1 cellular context compared by ENCODE assay signal in the genomic region with DNA sequence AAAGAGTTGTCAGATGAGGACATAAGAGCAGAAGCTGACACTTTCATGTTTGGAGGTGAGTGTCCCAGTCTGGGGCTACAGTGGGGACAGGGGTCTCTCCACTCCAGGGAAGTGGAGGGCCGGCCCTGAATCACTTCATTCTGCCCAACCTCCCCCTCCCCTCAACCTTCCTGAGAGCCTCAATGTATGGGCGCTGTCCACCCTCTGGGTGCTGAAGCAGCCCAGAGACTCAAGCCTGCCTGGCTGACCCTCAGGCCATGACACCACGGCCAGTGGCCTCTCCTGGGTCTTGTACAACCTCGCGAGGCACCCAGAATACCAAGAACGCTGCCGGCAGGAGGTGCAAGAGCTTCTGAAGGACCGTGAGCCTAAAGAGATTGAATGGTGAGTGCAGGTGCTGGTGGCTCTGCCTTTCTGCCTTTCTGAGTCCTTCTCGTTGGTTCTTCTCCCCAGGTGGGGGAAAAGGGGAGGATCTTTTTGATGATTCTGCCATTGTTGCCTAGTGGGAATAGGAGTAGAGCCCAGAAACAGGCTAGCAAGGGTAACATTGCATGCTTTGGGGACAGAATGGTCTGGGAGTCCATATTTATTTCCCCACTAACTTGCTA.
TF ChIP-seq lines count a peak whose summit lies in the region.

No MANE protein-coding gene starts in this region.

TF ChIP-seq in WTC11, 78 proteins besides CTCF, POLR2A, EP300 and RAD21 (continued from another document):
- TF ChIP-seq, protein P1, sequence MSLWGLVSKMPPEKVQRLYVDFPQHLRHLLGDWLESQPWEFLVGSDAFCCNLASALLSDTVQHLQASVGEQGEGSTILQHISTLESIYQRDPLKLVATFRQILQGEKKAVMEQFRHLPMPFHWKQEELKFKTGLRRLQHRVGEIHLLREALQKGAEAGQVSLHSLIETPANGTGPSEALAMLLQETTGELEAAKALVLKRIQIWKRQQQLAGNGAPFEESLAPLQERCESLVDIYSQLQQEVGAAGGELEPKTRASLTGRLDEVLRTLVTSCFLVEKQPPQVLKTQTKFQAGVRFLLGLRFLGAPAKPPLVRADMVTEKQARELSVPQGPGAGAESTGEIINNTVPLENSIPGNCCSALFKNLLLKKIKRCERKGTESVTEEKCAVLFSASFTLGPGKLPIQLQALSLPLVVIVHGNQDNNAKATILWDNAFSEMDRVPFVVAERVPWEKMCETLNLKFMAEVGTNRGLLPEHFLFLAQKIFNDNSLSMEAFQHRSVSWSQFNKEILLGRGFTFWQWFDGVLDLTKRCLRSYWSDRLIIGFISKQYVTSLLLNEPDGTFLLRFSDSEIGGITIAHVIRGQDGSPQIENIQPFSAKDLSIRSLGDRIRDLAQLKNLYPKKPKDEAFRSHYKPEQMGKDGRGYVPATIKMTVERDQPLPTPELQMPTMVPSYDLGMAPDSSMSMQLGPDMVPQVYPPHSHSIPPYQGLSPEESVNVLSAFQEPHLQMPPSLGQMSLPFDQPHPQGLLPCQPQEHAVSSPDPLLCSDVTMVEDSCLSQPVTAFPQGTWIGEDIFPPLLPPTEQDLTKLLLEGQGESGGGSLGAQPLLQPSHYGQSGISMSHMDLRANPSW (CRISPR knock-in tag; conservative IDR thresholded peaks at IDR 0.05; ENCODE audit: low read depth), result no peak
- TF ChIP-seq, protein P2, sequence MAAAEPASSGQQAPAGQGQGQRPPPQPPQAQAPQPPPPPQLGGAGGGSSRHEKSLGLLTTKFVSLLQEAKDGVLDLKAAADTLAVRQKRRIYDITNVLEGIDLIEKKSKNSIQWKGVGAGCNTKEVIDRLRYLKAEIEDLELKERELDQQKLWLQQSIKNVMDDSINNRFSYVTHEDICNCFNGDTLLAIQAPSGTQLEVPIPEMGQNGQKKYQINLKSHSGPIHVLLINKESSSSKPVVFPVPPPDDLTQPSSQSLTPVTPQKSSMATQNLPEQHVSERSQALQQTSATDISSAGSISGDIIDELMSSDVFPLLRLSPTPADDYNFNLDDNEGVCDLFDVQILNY (CRISPR knock-in tag; IDR thresholded peaks at IDR 0.05), result no peak
- TF ChIP-seq, protein P3, sequence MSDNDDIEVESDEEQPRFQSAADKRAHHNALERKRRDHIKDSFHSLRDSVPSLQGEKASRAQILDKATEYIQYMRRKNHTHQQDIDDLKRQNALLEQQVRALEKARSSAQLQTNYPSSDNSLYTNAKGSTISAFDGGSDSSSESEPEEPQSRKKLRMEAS (CRISPR knock-in tag; IDR thresholded peaks at IDR 0.05), result no peak
- TF ChIP-seq IRF2 (CRISPR knock-in tag; IDR thresholded peaks at IDR 0.05; ENCODE audit: borderline replicate concordance, low read depth) (no peak), ZNF423 (CRISPR knock-in tag; IDR thresholded peaks at IDR 0.05) (no peak)
TF ChIP-seq in WTC11: peak in this region for 0.
